ENCODE assay signal across 1 cellular context in the genomic region with DNA sequence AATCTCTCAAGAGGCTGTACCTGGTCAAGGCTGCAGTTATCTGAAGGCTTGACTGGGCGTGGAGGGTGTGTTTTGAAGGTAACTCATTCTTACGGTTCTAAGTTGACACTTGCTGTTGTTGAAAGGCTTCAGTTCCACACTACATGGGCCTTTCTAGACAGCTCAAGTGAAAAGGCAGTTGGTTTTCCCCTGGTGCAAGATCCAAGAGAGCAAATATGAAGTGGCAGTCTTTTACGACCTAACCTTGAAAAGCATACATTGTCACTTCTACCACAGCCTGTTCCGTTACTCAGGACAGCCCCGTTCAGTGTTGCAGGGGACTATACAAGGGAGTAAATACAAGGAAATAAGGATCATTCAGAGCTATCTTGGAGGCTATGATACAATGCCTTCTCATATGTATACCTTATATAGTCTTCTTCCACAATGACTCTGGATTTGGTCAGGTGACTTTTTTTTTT.
TF ChIP-seq lines count a peak whose summit lies in the region.

No MANE protein-coding gene starts in this region.

TF ChIP-seq in HepG2, 621 proteins besides CTCF, POLR2A, EP300 and RAD21:
- TF ChIP-seq, protein P1, sequence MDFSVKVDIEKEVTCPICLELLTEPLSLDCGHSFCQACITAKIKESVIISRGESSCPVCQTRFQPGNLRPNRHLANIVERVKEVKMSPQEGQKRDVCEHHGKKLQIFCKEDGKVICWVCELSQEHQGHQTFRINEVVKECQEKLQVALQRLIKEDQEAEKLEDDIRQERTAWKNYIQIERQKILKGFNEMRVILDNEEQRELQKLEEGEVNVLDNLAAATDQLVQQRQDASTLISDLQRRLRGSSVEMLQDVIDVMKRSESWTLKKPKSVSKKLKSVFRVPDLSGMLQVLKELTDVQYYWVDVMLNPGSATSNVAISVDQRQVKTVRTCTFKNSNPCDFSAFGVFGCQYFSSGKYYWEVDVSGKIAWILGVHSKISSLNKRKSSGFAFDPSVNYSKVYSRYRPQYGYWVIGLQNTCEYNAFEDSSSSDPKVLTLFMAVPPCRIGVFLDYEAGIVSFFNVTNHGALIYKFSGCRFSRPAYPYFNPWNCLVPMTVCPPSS (IDR thresholded peaks at IDR 0.05), result no peak
- TF ChIP-seq EEA1 (CRISPR knock-in tag; IDR thresholded peaks at IDR 0.05; ENCODE audit: borderline replicate concordance) (no peak), BHLHE40 (IDR thresholded peaks at IDR 0.05; ENCODE audit: low read length) (no peak), HHEX (CRISPR knock-in tag; IDR thresholded peaks at IDR 0.05) (no peak)
- TF ChIP-seq, protein P2, sequence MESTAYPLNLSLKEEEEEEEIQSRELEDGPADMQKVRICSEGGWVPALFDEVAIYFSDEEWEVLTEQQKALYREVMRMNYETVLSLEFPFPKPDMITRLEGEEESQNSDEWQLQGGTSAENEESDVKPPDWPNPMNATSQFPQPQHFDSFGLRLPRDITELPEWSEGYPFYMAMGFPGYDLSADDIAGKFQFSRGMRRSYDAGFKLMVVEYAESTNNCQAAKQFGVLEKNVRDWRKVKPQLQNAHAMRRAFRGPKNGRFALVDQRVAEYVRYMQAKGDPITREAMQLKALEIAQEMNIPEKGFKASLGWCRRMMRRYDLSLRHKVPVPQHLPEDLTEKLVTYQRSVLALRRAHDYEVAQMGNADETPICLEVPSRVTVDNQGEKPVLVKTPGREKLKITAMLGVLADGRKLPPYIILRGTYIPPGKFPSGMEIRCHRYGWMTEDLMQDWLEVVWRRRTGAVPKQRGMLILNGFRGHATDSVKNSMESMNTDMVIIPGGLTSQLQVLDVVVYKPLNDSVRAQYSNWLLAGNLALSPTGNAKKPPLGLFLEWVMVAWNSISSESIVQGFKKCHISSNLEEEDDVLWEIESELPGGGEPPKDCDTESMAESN (CRISPR knock-in tag; conservative IDR thresholded peaks at IDR 0.05), result no peak
